In genomic region chr5:139636207-139636792, GRCh38 we compare ENCODE assay signal across 8 cellular contexts. TPM values are rescaled to one million over a fixed set of nuclear protein-coding genes. Genes with fewer than 3 reads are reported as not detected.
DNase-seq lines count a peak whose midpoint lies in the region; ATAC-seq lines count a peak whose summit lies in the region.

No MANE protein-coding gene starts in this region.

- CTCF ChIA-PET in activated CD4-positive, alpha-beta T cell treated with anti-CD3 and anti-CD28 coated beads, Interleukin-2, amount 10 ng/mL, durations not matched to agents 7 days and 5 days (lab: Charles Lee) = interaction anchor here (0.6 to 7.8 kb wide), 14 partner anchors 8 to 333 kb away, joined by 3 to 54 read pairs (median 4); partner anchors contain the start of gene STING1

- ATAC-seq in GM19397 (IDR thresholded peaks at IDR 0.05; ENCODE audit: unreplicated experiment) (peak; percentile 69), HG03432 (IDR thresholded peaks at IDR 0.05; ENCODE audit: unreplicated experiment) (peak; percentile 74), esophagus mucosa (peak; percentile 48)

- H3K27me3 Mint-ChIP-seq in activated CD4-positive, alpha-beta T cell treated with anti-CD3 and anti-CD28 coated beads, Interleukin-2, amount 10 ng/mL, durations not matched to agents 7 days and 5 days = no peaks in the 10 kb centered on the region

- POLR2A ChIA-PET in activated CD4-positive, alpha-beta T cell treated with anti-CD3 and anti-CD28 coated beads, Interleukin-2, amount 10 ng/mL, durations not matched to agents 7 days and 5 days (lab: Charles Lee) = interaction anchor here (0.8 kb wide), 1 partner anchor 9 kb away, joined by 3 read pairs; no protein-coding TSS in a partner anchor

- H3K4me3 Mint-ChIP-seq in activated CD4-positive, alpha-beta T cell treated with anti-CD3 and anti-CD28 coated beads, Interleukin-2, amount 10 ng/mL, durations not matched to agents 7 days and 5 days = peak overlapping the region; percentile 6

- peaks cover 9% of the 10 kb centered on the region for H3K36me3 Mint-ChIP-seq in activated CD4-positive, alpha-beta T cell treated with anti-CD3 and anti-CD28 coated beads, Interleukin-2, amount 10 ng/mL, durations not matched to agents 7 days and 5 days (ENCODE audit: low read depth)

- peak overlapping the region; percentile 84 for H3K27ac Mint-ChIP-seq in activated CD4-positive, alpha-beta T cell treated with anti-CD3 and anti-CD28 coated beads, Interleukin-2, amount 10 ng/mL, durations not matched to agents 7 days and 5 days

- peaks cover 51% of the 10 kb centered on the region for H3K4me1 Mint-ChIP-seq in activated CD4-positive, alpha-beta T cell treated with anti-CD3 and anti-CD28 coated beads, Interleukin-2, amount 10 ng/mL, durations not matched to agents 7 days and 5 days

- peak; percentile 89 for DNase-seq in DMS53 (lab: John Stamatoyannopoulos, UW)
- peak; percentile 79 for DNase-seq in activated CD4-positive, alpha-beta T cell treated with anti-CD3 and anti-CD28 coated beads, Interleukin-2, amount 10 ng/mL, durations not matched to agents 7 days and 5 days
- peak; percentile 63 for DNase-seq in stimulated activated CD4-positive, alpha-beta T cell treated with anti-CD3 and anti-CD28 coated beads, Interleukin-15, amount 100 ng/mL, for 24 hours
- no peak for DNase-seq in LoVo (ENCODE audit: low spot score)
- no peak for DNase-seq in NCI-H446 treated with DMSO at 0.1 percent for 48 hours (lab: John Stamatoyannopoulos, UW)

- H3K9me3 Mint-ChIP-seq in activated CD4-positive, alpha-beta T cell treated with anti-CD3 and anti-CD28 coated beads, Interleukin-2, amount 10 ng/mL, durations not matched to agents 7 days and 5 days = no peaks in the 10 kb centered on the region

RNA-seq across cellular contexts. Expression of gene CXXC5, which starts 11.8 kb away (rescaled TPM):
- total RNA-seq in activated CD4-positive, alpha-beta T cell treated with anti-CD3 and anti-CD28 coated beads, Interleukin-2, amount 10 ng/mL, durations not matched to agents 7 days and 5 days = 1 to 10 TPM in 1 of 2 experiments, under 1 TPM in 1; 0.99 to 1.9 TPM
- total RNA-seq in esophagus mucosa = 22.6 TPM

Comparison
In these comparisons a context has a peak if more than half of its experiments do, and no peak if none do; other contexts are left out.
1. DNase-seq: peak in DMS53 (single experiment), activated CD4-positive, alpha-beta T cell treated with anti-CD3 and anti-CD28 coated beads, Interleukin-2, amount 10 ng/mL, durations not matched to agents 7 days and 5 days (single experiment) and stimulated activated CD4-positive, alpha-beta T cell treated with anti-CD3 and anti-CD28 coated beads, Interleukin-15, amount 100 ng/mL, for 24 hours (single experiment); none in LoVo (single experiment) and NCI-H446 treated with DMSO at 0.1 percent for 48 hours (single experiment).
2. Peak in every context shown above with its lines, with median percentiles within 50 percentile points of each other: ATAC-seq.